In genomic region chr15:69074843-69075224, GRCh38 we compare ENCODE assay signal across 9 cellular contexts.
DNase-seq lines count a peak whose midpoint lies in the region; ATAC-seq and TF ChIP-seq lines count a peak whose summit lies in the region.
"Had no signal": no experiment of that assay in that cellular context is flagged by ENCODE, and none has a peak within 500 bp of the region (broad histone marks: within the 10 kb centered on the region; RNA-seq: fewer than 3 reads in every experiment).

No MANE protein-coding gene starts in this region.

- peaks cover 0 to 5% (median 0%) of the 10 kb centered on the region in 8 donors for H3K9me3 Mint-ChIP-seq in CD4-positive, alpha-beta memory T cell
- peaks cover 15% of the 10 kb centered on the region for H3K9me3 Mint-ChIP-seq in endodermal cell
- peaks cover 28% of the 10 kb centered on the region for H3K9me3 Mint-ChIP-seq in nephron progenitor cell

- CTCF ChIA-PET in CD4-positive, alpha-beta memory T cell (lab: Charles Lee; ENCODE audit: partially characterized antibody): interaction anchor here (1.3 kb wide), 1 partner anchor 320 kb away, joined by 3 read pairs; no protein-coding TSS in a partner anchor

- 16 to 18% methylated on average over 6 of the region's 6 CpGs for WGBS in endodermal cell (ENCODE audit: insufficient coverage in 1 of 2, insufficient read length in 1 of 2), 2 experiments

- no peaks in the 10 kb centered on the region for H3K27me3 ChIP-seq in CD4-positive, alpha-beta memory T cell (ENCODE audit: insufficient read depth, low read length)
- peaks cover 6% of the 10 kb centered on the region for H3K27me3 ChIP-seq in endodermal cell (ENCODE audit: control insufficient read depth, insufficient read depth, low read length, poor library complexity, severe bottlenecking)

- H3K4me1 ChIP-seq in CD4-positive, alpha-beta memory T cell (ENCODE audit: insufficient read depth, low read length): no peaks in the 10 kb centered on the region
- H3K4me1 ChIP-seq in endodermal cell (ENCODE audit: control insufficient read depth, insufficient read depth, low read length): peaks cover 11% of the 10 kb centered on the region

- peaks cover 4 to 16% (median 7%) of the 10 kb centered on the region in 4 donors for H3K4me1 Mint-ChIP-seq in CD4-positive, alpha-beta memory T cell
- H3K4me1 Mint-ChIP-seq in endodermal cell (peaks cover 24% of the 10 kb centered on the region), nephron progenitor cell (peaks cover 16% of the 10 kb centered on the region)

- H3K9ac ChIP-seq in endodermal cell (ENCODE audit: extremely low read depth, low read length, poor library complexity, severe bottlenecking): peak overlapping the region; percentile 51

- H3K36me3 Mint-ChIP-seq in CD4-positive, alpha-beta memory T cell: no peaks in the 10 kb centered on the region
- H3K36me3 Mint-ChIP-seq in endodermal cell (ENCODE audit: low read depth) (no peaks in the 10 kb centered on the region), nephron progenitor cell (ENCODE audit: low read depth) (no peaks in the 10 kb centered on the region)
- H3K36me3 Mint-ChIP-seq: activated naive CD4-positive, alpha-beta T cell treated with anti-CD3 and anti-CD28 coated beads, Interleukin-2, amount 10 ng/mL, durations not matched to agents 7 days and 5 days had no signal

- H3K27ac Mint-ChIP-seq in CD4-positive, alpha-beta memory T cell: no peak overlapping the region
- H3K27ac Mint-ChIP-seq in endodermal cell: peak overlapping the region; percentile 68
- H3K27ac Mint-ChIP-seq in nephron progenitor cell: no peak overlapping the region
- H3K27ac Mint-ChIP-seq: activated naive CD4-positive, alpha-beta T cell treated with anti-CD3 and anti-CD28 coated beads, Interleukin-2, amount 10 ng/mL, durations not matched to agents 7 days and 5 days had no signal

- peak overlapping the region in 6 of 8 donors; percentile 9 to 61 (median 41) for H3K4me3 Mint-ChIP-seq in CD4-positive, alpha-beta memory T cell
- H3K4me3 Mint-ChIP-seq in endodermal cell: peak overlapping the region; percentile 70
- peak overlapping the region; percentile 81 for H3K4me3 Mint-ChIP-seq in nephron progenitor cell
- H3K4me3 Mint-ChIP-seq: activated naive CD4-positive, alpha-beta T cell treated with anti-CD3 and anti-CD28 coated beads, Interleukin-2, amount 10 ng/mL, durations not matched to agents 7 days and 5 days had no signal

- intact Hi-C loops in CD4-positive, alpha-beta memory T cell (cut with micrococcal nuclease): no loop called here

- no peaks in the 10 kb centered on the region for H3K9me3 ChIP-seq in CD4-positive, alpha-beta memory T cell (ENCODE audit: control insufficient read depth in 1 of 2, low read length in 2 of 2)
- H3K9me3 ChIP-seq in endodermal cell (ENCODE audit: control insufficient read depth, low read length): peaks cover 8% of the 10 kb centered on the region

- ATAC-seq in HG02642 (IDR thresholded peaks at IDR 0.05; ENCODE audit: poor library complexity, unreplicated experiment) (no peak), GM21360 (IDR thresholded peaks at IDR 0.05; ENCODE audit: unreplicated experiment) (no peak), HG03039 (IDR thresholded peaks at IDR 0.05; ENCODE audit: unreplicated experiment) (no peak)

- H3K27me3 Mint-ChIP-seq in CD4-positive, alpha-beta memory T cell: peaks cover 22 to 23% of the 10 kb centered on the region in 2 donors
- H3K27me3 Mint-ChIP-seq in endodermal cell (ENCODE audit: insufficient read depth) (peaks cover 11% of the 10 kb centered on the region), nephron progenitor cell (ENCODE audit: low read depth, poor library complexity) (peaks cover 40% of the 10 kb centered on the region)

- no peak overlapping the region for H3K27ac ChIP-seq in CD4-positive, alpha-beta memory T cell (ENCODE audit: low read depth, low read length)
- H3K27ac ChIP-seq in endodermal cell (ENCODE audit: low read depth, low read length): no peak overlapping the region

- DNase-seq in CD4-positive, alpha-beta memory T cell: no peak
- DNase-seq in NCI-H2171 (lab: John Stamatoyannopoulos, UW): peak; percentile 33
- peak; percentile 79 for DNase-seq in endodermal cell
- no peak for DNase-seq in nephron progenitor cell
- no peak for DNase-seq in GM10266 (ENCODE audit: extremely low spot score)
- DNase-seq: activated naive CD4-positive, alpha-beta T cell treated with anti-CD3 and anti-CD28 coated beads, Interleukin-2, amount 10 ng/mL, durations not matched to agents 7 days and 5 days had no signal

- no peak overlapping the region for H3K4me3 ChIP-seq in CD4-positive, alpha-beta memory T cell (ENCODE audit: low read length in 2 of 2)
- H3K4me3 ChIP-seq in endodermal cell (ENCODE audit: low read length): peak overlapping the region; percentile 84

- POLR2A ChIA-PET in CD4-positive, alpha-beta memory T cell (lab: Charles Lee; ENCODE audit: partially characterized antibody): no interaction called here

- TF ChIP-seq CTCF in endodermal cell (conservative IDR thresholded peaks at IDR 0.05) (no peak), nephron progenitor cell (IDR thresholded peaks at IDR 0.05) (no peak), GM10266 (IDR thresholded peaks at IDR 0.05; ENCODE audit: control insufficient read depth, insufficient read depth, low read depth, missing control alignments) (no peak)

- no peaks in the 10 kb centered on the region for H3K36me3 ChIP-seq in CD4-positive, alpha-beta memory T cell (ENCODE audit: insufficient read depth, low read length)
- H3K36me3 ChIP-seq in endodermal cell (ENCODE audit: control insufficient read depth, insufficient read depth, low read length): no peaks in the 10 kb centered on the region

Comparison
In these comparisons a context has a peak if more than half of its experiments do, and no peak if none do; other contexts are left out.
1. DNase-seq: peak in NCI-H2171 (single experiment) and endodermal cell (single experiment); none in CD4-positive, alpha-beta memory T cell (0 of 5), nephron progenitor cell (single experiment) and GM10266 (single experiment).
2. Peak in every context shown above with its lines, with median percentiles within 50 percentile points of each other: H3K4me3 Mint-ChIP-seq.